Comparison of ENCODE assay signal across 7 cellular contexts in genomic region chr15:65133550-65134200, GRCh38.
DNase-seq lines count a peak whose midpoint lies in the region; ATAC-seq and TF ChIP-seq lines count a peak whose summit lies in the region.

TSS of gene PDCD7 (minus strand) at chr15:65133808. CDS start at chr15:65133781, 27 bp downstream.

- no peak for TF ChIP-seq CTCF in retinal pigment epithelial cell (conservative IDR thresholded peaks at IDR 0.05; ENCODE audit: low read depth, low read length)

- H3K4me3 ChIP-seq in retinal pigment epithelial cell (ENCODE audit: low read length): peak within 1 kb of the TSS; percentile 79

- ATAC-seq in GM18502 (IDR thresholded peaks at IDR 0.05; ENCODE audit: poor library complexity, unreplicated experiment) (peak; percentile 89), HG02973 (IDR thresholded peaks at IDR 0.05; ENCODE audit: unreplicated experiment) (peak; percentile 79)

- peak; percentile 49 for DNase-seq in NCI-H2029 treated with DMSO at 0.1 percent for 48 hours (lab: John Stamatoyannopoulos, UW)
- DNase-seq in T-helper 9 cell: peak; percentile 66
- peak; percentile 96 for DNase-seq in astrocyte of the hippocampus (ENCODE audit: low read depth, low spot score)
- peak; percentile 27 to 92 (median 80) for DNase-seq in hypothalamus (lab: John Stamatoyannopoulos, UW)
- DNase-seq in retinal pigment epithelial cell (ENCODE audit: low read depth): peak; percentile 79

Comparison
In these comparisons a context has a peak if more than half of its experiments do, and no peak if none do; other contexts are left out.
1. Peak in every context shown above with its lines: DNase-seq, ATAC-seq and H3K4me3 ChIP-seq.